Comparison of ENCODE assay signal across 28 cellular contexts in genomic region chr3:141578197-141578596, GRCh38.
DNase-seq lines count a peak whose midpoint lies in the region; ATAC-seq and TF ChIP-seq lines count a peak whose summit lies in the region.
"Had no signal": no experiment of that assay in that cellular context is flagged by ENCODE, and none has a peak within 500 bp of the region (broad histone marks: within the 10 kb centered on the region; RNA-seq: fewer than 3 reads in every experiment).

No MANE protein-coding gene starts in this region.

- no peak overlapping the region for H3K4me3 Mint-ChIP-seq in natural killer cell
- no peak overlapping the region for H3K4me3 Mint-ChIP-seq in natural killer cell treated with Interleukin-12 subunit alpha and Interleukin-12 subunit beta and Interleukin-15 and Interleukin-18, amount 100 ng/mL, for 72 hours
- no peak overlapping the region for H3K4me3 Mint-ChIP-seq in activated naive CD4-positive, alpha-beta T cell treated with anti-CD3 and anti-CD28 coated beads for 36 hours
- H3K4me3 Mint-ChIP-seq: activated B cell treated with CpG ODN at 0.5 μM for 24 hours; activated T-cell treated with anti-CD3 and anti-CD28 coated beads, Interleukin-2, amount 50 U/mL, for 72 hours; CD4-positive, alpha-beta T cell; stimulated activated naive B cell treated with anti-CD40 and anti-IgM and Interleukin-4, amounts not matched to agents 10 μg/mL and 1 μg/mL and 100 μg/mL, for 72 hours had no signal

- DNase-seq in natural killer cell (no peak), brain microvascular endothelial cell (peak; percentile 11), foreskin keratinocyte (peak; percentile 9 to 49), mesenteric fat pad (ENCODE audit: low spot score) (no peak), SKM-1 treated with dmso at 0.1 percent for 144 hours (lab: John Stamatoyannopoulos, UW; ENCODE audit: unreplicated experiment) (no peak)
- DNase-seq in natural killer cell treated with Interleukin-12 subunit alpha and Interleukin-12 subunit beta and Interleukin-15 and Interleukin-18, amount 100 ng/mL, for 72 hours (ENCODE audit: low spot score) = no peak
- no peak for DNase-seq in activated naive CD4-positive, alpha-beta T cell treated with anti-CD3 and anti-CD28 coated beads for 36 hours
- DNase-seq: ACHN; activated B cell treated with CpG ODN at 0.5 μM for 24 hours; activated T-cell treated with anti-CD3 and anti-CD28 coated beads, Interleukin-2, amount 50 U/mL, for 72 hours; caudate nucleus; CD4-positive, alpha-beta T cell; effector CD4-positive, alpha-beta T cell; esophagus squamous epithelium; hippocampal formation; mesendoderm; NCI-H1048; NCI-H2029 treated with DMSO at 0.1 percent for 48 hours; NCI-H510A treated with DMSO at 0.1 percent for 48 hours; stimulated activated CD4-positive, alpha-beta T cell treated with anti-CD3 and anti-CD28 coated beads, Interleukin-15, amount 100 ng/mL, for 24 hours; stimulated activated naive B cell treated with anti-CD40 and anti-IgM and Interleukin-4, amounts not matched to agents 10 μg/mL and 1 μg/mL and 100 μg/mL, for 72 hours; T-helper 2 cell; thyroid gland had no signal

- ATAC-seq in natural killer cell = no peak
- no peak for ATAC-seq in natural killer cell treated with Interleukin-12 subunit alpha and Interleukin-12 subunit beta and Interleukin-15 and Interleukin-18, amount 100 ng/mL, for 72 hours
- ATAC-seq in foreskin keratinocyte = peak; percentile 55
- no peak for ATAC-seq in GM21737 (IDR thresholded peaks at IDR 0.05; ENCODE audit: unreplicated experiment)
- ATAC-seq: activated naive CD4-positive, alpha-beta T cell treated with anti-CD3 and anti-CD28 coated beads, Interleukin-2, amount 50 U/mL, for 72 hours; activated T-cell treated with anti-CD3 and anti-CD28 coated beads, Interleukin-2, amount 50 U/mL, for 72 hours; K562; stimulated activated naive B cell treated with anti-CD40 and anti-IgM and Interleukin-4, amounts not matched to agents 10 μg/mL and 1 μg/mL and 100 μg/mL, for 72 hours had no signal

- H3K9me3 Mint-ChIP-seq in natural killer cell = no peaks in the 10 kb centered on the region
- no peaks in the 10 kb centered on the region for H3K9me3 Mint-ChIP-seq in natural killer cell treated with Interleukin-12 subunit alpha and Interleukin-12 subunit beta and Interleukin-15 and Interleukin-18, amount 100 ng/mL, for 72 hours
- H3K9me3 Mint-ChIP-seq in activated naive CD4-positive, alpha-beta T cell treated with anti-CD3 and anti-CD28 coated beads for 36 hours = no peaks in the 10 kb centered on the region
- H3K9me3 Mint-ChIP-seq: activated B cell treated with CpG ODN at 0.5 μM for 24 hours; activated naive CD4-positive, alpha-beta T cell treated with anti-CD3 and anti-CD28 coated beads, Interleukin-2, amount 50 U/mL, for 72 hours; activated T-cell treated with anti-CD3 and anti-CD28 coated beads, Interleukin-2, amount 50 U/mL, for 72 hours; CD4-positive, alpha-beta T cell; stimulated activated naive B cell treated with anti-CD40 and anti-IgM and Interleukin-4, amounts not matched to agents 10 μg/mL and 1 μg/mL and 100 μg/mL, for 72 hours had no signal

- peaks cover 39% of the 10 kb centered on the region for H3K36me3 ChIP-seq in brain microvascular endothelial cell (replicated peaks)

- in situ Hi-C loops in brain microvascular endothelial cell (cut with HindIII; ENCODE audit: low pct_ligation_motif_present, low sequenced_read_pairs) = no loop called here

- H3K4me1 Mint-ChIP-seq in natural killer cell = peaks cover 6 to 7% of the 10 kb centered on the region in 2 donors
- peaks cover 10 to 16% of the 10 kb centered on the region in 2 donors for H3K4me1 Mint-ChIP-seq in natural killer cell treated with Interleukin-12 subunit alpha and Interleukin-12 subunit beta and Interleukin-15 and Interleukin-18, amount 100 ng/mL, for 72 hours (ENCODE audit: low read depth in 2 of 2)
- peaks cover 10% of the 10 kb centered on the region for H3K4me1 Mint-ChIP-seq in activated naive CD4-positive, alpha-beta T cell treated with anti-CD3 and anti-CD28 coated beads for 36 hours (ENCODE audit: low read depth)

- H3K27ac ChIP-seq in brain microvascular endothelial cell (no peak overlapping the region), foreskin keratinocyte (no peak overlapping the region)
- H3K27ac ChIP-seq: esophagus squamous epithelium, HL-60, SJSA1, thyroid gland had no signal

- TF ChIP-seq CTCF in natural killer cell (IDR thresholded peaks at IDR 0.05) = no peak
- TF ChIP-seq CTCF in brain microvascular endothelial cell (IDR thresholded peaks at IDR 0.05; ENCODE audit: low read depth, low read length, missing control alignments) = no peak
- no peak for TF ChIP-seq CTCF in foreskin keratinocyte (conservative IDR thresholded peaks at IDR 0.05)

- H3K27me3 Mint-ChIP-seq in natural killer cell (ENCODE audit: low read depth in 2 of 2) = no peaks in the 10 kb centered on the region
- no peaks in the 10 kb centered on the region for H3K27me3 Mint-ChIP-seq in natural killer cell treated with Interleukin-12 subunit alpha and Interleukin-12 subunit beta and Interleukin-15 and Interleukin-18, amount 100 ng/mL, for 72 hours
- H3K27me3 Mint-ChIP-seq in activated naive CD4-positive, alpha-beta T cell treated with anti-CD3 and anti-CD28 coated beads for 36 hours (ENCODE audit: low read depth) = no peaks in the 10 kb centered on the region
- H3K27me3 Mint-ChIP-seq: activated B cell treated with CpG ODN at 0.5 μM for 24 hours; CD4-positive, alpha-beta T cell; stimulated activated naive B cell treated with anti-CD40 and anti-IgM and Interleukin-4, amounts not matched to agents 10 μg/mL and 1 μg/mL and 100 μg/mL, for 72 hours had no signal

- no peaks in the 10 kb centered on the region for H3K27me3 ChIP-seq in brain microvascular endothelial cell (replicated peaks)
- H3K27me3 ChIP-seq in foreskin keratinocyte = no peaks in the 10 kb centered on the region
- H3K27me3 ChIP-seq: esophagus squamous epithelium, SJSA1, thyroid gland had no signal

- H3K27ac Mint-ChIP-seq in natural killer cell = peak overlapping the region; percentile 35 to 56
- H3K27ac Mint-ChIP-seq in natural killer cell treated with Interleukin-12 subunit alpha and Interleukin-12 subunit beta and Interleukin-15 and Interleukin-18, amount 100 ng/mL, for 72 hours = peak overlapping the region in 1 of 2 donors; percentile 42
- H3K27ac Mint-ChIP-seq in activated naive CD4-positive, alpha-beta T cell treated with anti-CD3 and anti-CD28 coated beads for 36 hours = no peak overlapping the region
- H3K27ac Mint-ChIP-seq: activated B cell treated with CpG ODN at 0.5 μM for 24 hours; activated naive CD4-positive, alpha-beta T cell treated with anti-CD3 and anti-CD28 coated beads, Interleukin-2, amount 50 U/mL, for 72 hours; activated T-cell treated with anti-CD3 and anti-CD28 coated beads, Interleukin-2, amount 50 U/mL, for 72 hours; CD4-positive, alpha-beta T cell; stimulated activated naive B cell treated with anti-CD40 and anti-IgM and Interleukin-4, amounts not matched to agents 10 μg/mL and 1 μg/mL and 100 μg/mL, for 72 hours had no signal

- peaks cover 7% of the 10 kb centered on the region for H3K36me3 Mint-ChIP-seq in natural killer cell
- H3K36me3 Mint-ChIP-seq in natural killer cell treated with Interleukin-12 subunit alpha and Interleukin-12 subunit beta and Interleukin-15 and Interleukin-18, amount 100 ng/mL, for 72 hours = peaks cover 16% of the 10 kb centered on the region
- H3K36me3 Mint-ChIP-seq in activated naive CD4-positive, alpha-beta T cell treated with anti-CD3 and anti-CD28 coated beads for 36 hours (ENCODE audit: low read depth) = peaks cover 7% of the 10 kb centered on the region

- intact Hi-C loops in natural killer cell (cut with micrococcal nuclease) = loop anchor here (5.0 kb wide), 1 partner anchor 334 kb away; no protein-coding TSS in a partner anchor
- intact Hi-C loops in activated naive CD4-positive, alpha-beta T cell treated with anti-CD3 and anti-CD28 coated beads for 36 hours (cut with micrococcal nuclease) = loop anchor here (5.0 to 10.0 kb wide), 2 partner anchors 216 to 417 kb away; no protein-coding TSS in a partner anchor

- no peak overlapping the region for H3K4me3 ChIP-seq in brain microvascular endothelial cell (ENCODE audit: low read depth, low read length)
- H3K4me3 ChIP-seq: esophagus squamous epithelium, K562, SJSA1, thyroid gland had no signal

- CTCF ChIA-PET in activated naive CD4-positive, alpha-beta T cell treated with anti-CD3 and anti-CD28 coated beads for 36 hours (lab: Charles Lee) = interaction anchor here (1.9 kb wide), 1 partner anchor 9 kb away, joined by 6 read pairs; no protein-coding TSS in a partner anchor

- H3K4me1 ChIP-seq in foreskin keratinocyte = no peaks in the 10 kb centered on the region
- H3K4me1 ChIP-seq: esophagus squamous epithelium, thyroid gland had no signal

Comparison
In these comparisons a context has a peak if more than half of its experiments do, and no peak if none do; other contexts are left out.
1. DNase-seq: peak in brain microvascular endothelial cell (single experiment) and foreskin keratinocyte (2 of 2); none in natural killer cell (single experiment), natural killer cell treated with Interleukin-12 subunit alpha and Interleukin-12 subunit beta and Interleukin-15 and Interleukin-18, amount 100 ng/mL, for 72 hours (single experiment), activated naive CD4-positive, alpha-beta T cell treated with anti-CD3 and anti-CD28 coated beads for 36 hours (single experiment), mesenteric fat pad (single experiment) and SKM-1 treated with dmso at 0.1 percent for 144 hours (single experiment).